Comparison of ENCODE assay signal across 9 cellular contexts in genomic region chr3:143445118-143445517, GRCh38.
DNase-seq lines count a peak whose midpoint lies in the region; ATAC-seq and TF ChIP-seq lines count a peak whose summit lies in the region.
"Had no signal": no experiment of that assay in that cellular context is flagged by ENCODE, and none has a peak within 500 bp of the region (broad histone marks: within the 10 kb centered on the region; RNA-seq: fewer than 3 reads in every experiment).

No MANE protein-coding gene starts in this region.

- TF ChIP-seq CTCF in foreskin keratinocyte (conservative IDR thresholded peaks at IDR 0.05): no peak

- peaks cover 27% of the 10 kb centered on the region for H3K4me1 ChIP-seq in foreskin keratinocyte
- H3K4me1 ChIP-seq: sigmoid colon had no signal

- DNase-seq in foreskin keratinocyte (peak; percentile 76 to 82), NCI-H2171 (lab: John Stamatoyannopoulos, UW) (no peak), NCI-H2029 treated with DMSO at 0.1 percent for 48 hours (lab: John Stamatoyannopoulos, UW) (no peak), NCI-H1417 (lab: John Stamatoyannopoulos, UW) (no peak), COR-L47 (lab: John Stamatoyannopoulos, UW) (no peak)
- DNase-seq: sigmoid colon had no signal

- no peaks in the 10 kb centered on the region for H3K27me3 ChIP-seq in foreskin keratinocyte
- H3K27me3 ChIP-seq: sigmoid colon had no signal

- ATAC-seq in GM18511 (IDR thresholded peaks at IDR 0.05; ENCODE audit: unreplicated experiment) (peak; percentile 91), GM21529 (IDR thresholded peaks at IDR 0.05; ENCODE audit: unreplicated experiment) (peak; percentile 87), HG03520 (IDR thresholded peaks at IDR 0.05; ENCODE audit: unreplicated experiment) (peak; percentile 74), foreskin keratinocyte (peak; percentile 86)

- peak overlapping the region; percentile 71 for H3K27ac ChIP-seq in foreskin keratinocyte

Comparison
In these comparisons a context has a peak if more than half of its experiments do, and no peak if none do; other contexts are left out.
1. DNase-seq: peak in foreskin keratinocyte (2 of 2); none in NCI-H2171 (single experiment), NCI-H2029 treated with DMSO at 0.1 percent for 48 hours (single experiment), NCI-H1417 (0 of 3) and COR-L47 (single experiment).
2. Peak in every context shown above with its lines, with median percentiles within 50 percentile points of each other: ATAC-seq.